In genomic region chr13:65530688-65531087, GRCh38 we compare ENCODE assay signal across 15 cellular contexts.
"Had no signal": no experiment of that assay in that cellular context is flagged by ENCODE, and none has a peak within 500 bp of the region (broad histone marks: within the 10 kb centered on the region; RNA-seq: fewer than 3 reads in every experiment).

No MANE protein-coding gene starts in this region.

- H3K27ac ChIP-seq: brain microvascular endothelial cell, gastrocnemius medialis, heart right ventricle, left lung, tibial nerve, uterus had no signal

- H3K36me3 ChIP-seq: brain microvascular endothelial cell, gastrocnemius medialis, heart right ventricle, left lung, tibial nerve, uterus had no signal

- DNase-seq: activated naive CD8-positive, alpha-beta T cell treated with anti-CD3 and anti-CD28 coated beads for 36 hours; brain microvascular endothelial cell; effector memory CD4-positive, alpha-beta T cell; gastrocnemius medialis; heart right ventricle; left lung; mammary epithelial cell; naive thymus-derived CD8-positive, alpha-beta T cell; nucleus accumbens; stimulated activated CD4-positive, alpha-beta T cell treated with anti-CD3 and anti-CD28 coated beads, Interleukin-15, amount 100 ng/mL, for 24 hours; stimulated activated CD4-positive, alpha-beta T cell treated with anti-CD3 and anti-CD28 coated beads, Interleukin-4, amount 100 ng/mL, for 24 hours; stimulated activated naive CD4-positive, alpha-beta T cell; T1000; uterus had no signal

- H3K4me3 ChIP-seq: gastrocnemius medialis, heart right ventricle, left lung, tibial nerve, uterus had no signal

- H3K9me3 ChIP-seq: gastrocnemius medialis, left lung, tibial nerve, uterus had no signal

- H3K27me3 ChIP-seq: brain microvascular endothelial cell, gastrocnemius medialis, heart right ventricle, left lung, tibial nerve, uterus had no signal
